ENCODE assay signal across 28 cellular contexts in the genomic region with DNA sequence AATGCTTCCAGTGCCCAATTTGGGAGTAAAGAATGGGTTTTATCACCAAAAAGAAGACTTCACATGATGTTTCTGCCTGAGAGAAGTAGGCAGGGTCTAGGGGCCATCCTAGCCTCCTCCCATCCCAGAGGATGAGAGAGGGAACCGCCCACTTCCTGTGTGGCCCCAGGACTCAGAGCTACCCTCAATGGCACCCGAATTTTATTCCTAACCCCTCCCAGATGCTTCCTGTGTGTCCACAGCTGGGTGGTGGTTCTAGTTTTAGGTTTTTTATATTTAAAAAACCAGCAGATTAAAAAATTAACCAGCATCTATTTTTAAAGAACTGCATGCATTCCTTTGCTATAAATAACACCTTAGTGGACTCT.
"Had no signal": no experiment of that assay in that cellular context is flagged by ENCODE, and none has a peak within 500 bp of the region (broad histone marks: within the 10 kb centered on the region; RNA-seq: fewer than 3 reads in every experiment).

No MANE protein-coding gene starts in this region.

- H3K27ac ChIP-seq: ascending aorta, cardiac muscle cell, SJCRH30, SK-N-MC, WERI-Rb-1 had no signal

- ATAC-seq: activated CD8-positive, alpha-beta T cell treated with anti-CD3 and anti-CD28 coated beads for 36 hours had no signal

- DNase-seq: activated CD4-positive, alpha-beta T cell treated with anti-CD3 and anti-CD28 coated beads, Interleukin-2, amount 10 ng/mL, durations not matched to agents 24 days and 14 days; activated CD4-positive, alpha-beta T cell treated with anti-CD3 and anti-CD28 coated beads, Interleukin-2, amount 50 U/mL, for 4 hours; activated CD8-positive, alpha-beta T cell treated with anti-CD3 and anti-CD28 coated beads for 36 hours; activated gamma-delta T cell; activated naive CD4-positive, alpha-beta T cell treated with Interleukin-2 at 50 U/mL for 16 hours; activated naive CD8-positive, alpha-beta T cell treated with anti-CD3 and anti-CD28 coated beads, Interleukin-2, amount 10 ng/mL, durations not matched to agents 7 days and 5 days; activated T-cell treated with anti-CD3 and anti-CD28 coated beads, Interleukin-2, amount 50 U/mL, for 1 hour; amygdala; Kasumi-1; NCI-H1092 treated with DMSO at 0.1 percent for 48 hours; NCI-H1417; NCI-H146; NCI-H187 treated with DMSO at 0.1 percent for 48 hours; NCI-H2081 treated with DMSO at 0.1 percent for 48 hours; NCI-H345; NCI-H524 treated with DMSO at 0.1 percent for 48 hours; NCI-H748 treated with DMSO at 0.1 percent for 48 hours; OCI-M1; Right ventricle myocardium superior; SJCRH30; T1000; WERI-Rb-1 had no signal

- H3K9me3 Mint-ChIP-seq: activated CD4-positive, alpha-beta T cell treated with anti-CD3 and anti-CD28 coated beads, Interleukin-2, amount 10 ng/mL, durations not matched to agents 24 days and 14 days; activated CD8-positive, alpha-beta T cell treated with anti-CD3 and anti-CD28 coated beads for 36 hours; activated naive CD4-positive, alpha-beta T cell treated with anti-CD3 and anti-CD28 coated beads, Interleukin-2, amount 50 U/mL, for 24 hours; activated naive CD8-positive, alpha-beta T cell treated with anti-CD3 and anti-CD28 coated beads, Interleukin-2, amount 10 ng/mL, durations not matched to agents 7 days and 5 days; activated T-helper 2 cell treated with anti-CD3 and anti-CD28 coated beads, Interferon-gamma antibody, Interleukin-2, Interleukin-4, amounts not matched to agents 10 μg/mL and 5 μg/mL and 100 μg/mL, durations not matched to agents 14 hours and 24 hours and 36 hours; central memory CD8-positive, alpha-beta T cell had no signal

- H3K27ac Mint-ChIP-seq: activated CD4-positive, alpha-beta T cell treated with anti-CD3 and anti-CD28 coated beads, Interleukin-2, amount 10 ng/mL, durations not matched to agents 24 days and 14 days; activated CD8-positive, alpha-beta T cell treated with anti-CD3 and anti-CD28 coated beads for 36 hours; activated naive CD4-positive, alpha-beta T cell treated with anti-CD3 and anti-CD28 coated beads, Interleukin-2, amount 50 U/mL, for 24 hours; activated naive CD8-positive, alpha-beta T cell treated with anti-CD3 and anti-CD28 coated beads, Interleukin-2, amount 10 ng/mL, durations not matched to agents 7 days and 5 days; activated T-helper 2 cell treated with anti-CD3 and anti-CD28 coated beads, Interferon-gamma antibody, Interleukin-2, Interleukin-4, amounts not matched to agents 10 μg/mL and 5 μg/mL and 100 μg/mL, durations not matched to agents 14 hours and 24 hours and 36 hours had no signal

- H3K9me3 ChIP-seq: ascending aorta, SJCRH30 had no signal

- H3K27me3 Mint-ChIP-seq: activated CD4-positive, alpha-beta T cell treated with anti-CD3 and anti-CD28 coated beads, Interleukin-2, amount 10 ng/mL, durations not matched to agents 24 days and 14 days; activated CD8-positive, alpha-beta T cell treated with anti-CD3 and anti-CD28 coated beads for 36 hours; activated naive CD4-positive, alpha-beta T cell treated with anti-CD3 and anti-CD28 coated beads, Interleukin-2, amount 50 U/mL, for 24 hours; activated naive CD8-positive, alpha-beta T cell treated with anti-CD3 and anti-CD28 coated beads, Interleukin-2, amount 10 ng/mL, durations not matched to agents 7 days and 5 days; central memory CD8-positive, alpha-beta T cell had no signal

- H3K4me1 ChIP-seq: ascending aorta, SJCRH30 had no signal

- H3K36me3 Mint-ChIP-seq: activated naive CD4-positive, alpha-beta T cell treated with anti-CD3 and anti-CD28 coated beads, Interleukin-2, amount 50 U/mL, for 24 hours; activated naive CD8-positive, alpha-beta T cell treated with anti-CD3 and anti-CD28 coated beads, Interleukin-2, amount 10 ng/mL, durations not matched to agents 7 days and 5 days had no signal

- H3K27me3 ChIP-seq: ascending aorta, cardiac muscle cell had no signal

- H3K4me1 Mint-ChIP-seq: activated CD4-positive, alpha-beta T cell treated with anti-CD3 and anti-CD28 coated beads, Interleukin-2, amount 10 ng/mL, durations not matched to agents 24 days and 14 days; activated naive CD4-positive, alpha-beta T cell treated with anti-CD3 and anti-CD28 coated beads, Interleukin-2, amount 50 U/mL, for 24 hours; central memory CD8-positive, alpha-beta T cell had no signal

- H3K36me3 ChIP-seq: ascending aorta, cardiac muscle cell, SJCRH30, WERI-Rb-1 had no signal

- H3K4me3 Mint-ChIP-seq: activated CD4-positive, alpha-beta T cell treated with anti-CD3 and anti-CD28 coated beads, Interleukin-2, amount 10 ng/mL, durations not matched to agents 24 days and 14 days; activated CD8-positive, alpha-beta T cell treated with anti-CD3 and anti-CD28 coated beads for 36 hours; activated naive CD4-positive, alpha-beta T cell treated with anti-CD3 and anti-CD28 coated beads, Interleukin-2, amount 50 U/mL, for 24 hours; activated naive CD8-positive, alpha-beta T cell treated with anti-CD3 and anti-CD28 coated beads, Interleukin-2, amount 10 ng/mL, durations not matched to agents 7 days and 5 days; central memory CD8-positive, alpha-beta T cell had no signal

- H3K4me3 ChIP-seq: ascending aorta, cardiac muscle cell, SJCRH30, SK-N-MC had no signal
